Comparison of ENCODE assay signal across 18 cellular contexts in genomic region chr18:22186484-22186971, GRCh38. TPM values are rescaled to one million over a fixed set of nuclear protein-coding genes. Genes with fewer than 3 reads are reported as not detected.
DNase-seq lines count a peak whose midpoint lies in the region; ATAC-seq and TF ChIP-seq lines count a peak whose summit lies in the region.
"Had no signal": no experiment of that assay in that cellular context is flagged by ENCODE, and none has a peak within 500 bp of the region (broad histone marks: within the 10 kb centered on the region; RNA-seq: fewer than 3 reads in every experiment).

No MANE protein-coding gene starts in this region.

- DNase-seq in Peyer's patch (no peak), lung (ENCODE audit: low spot score) (peak; percentile 15), upper lobe of left lung (no peak), UCSD-AML1 (lab: John Stamatoyannopoulos, UW; ENCODE audit: unreplicated experiment) (no peak), COR-L47 (lab: John Stamatoyannopoulos, UW) (no peak), midbrain (lab: John Stamatoyannopoulos, UW) (no peak)
- DNase-seq: activated CD4-positive, alpha-beta T cell treated with anti-CD3 and anti-CD28 coated beads for 48 hours; activated T-cell treated with anti-CD3 and anti-CD28 coated beads for 4 hours; immature natural killer cell; KG1; NK-92 treated with Interleukin-12 subunit alpha and Interleukin-12 subunit beta, amount 100 ng/mL, for 24 hours; stimulated activated CD4-positive, alpha-beta T cell treated with anti-CD3 and anti-CD28 coated beads, Interleukin-12 subunit alpha, Interleukin-12 subunit beta, amount 100 ng/mL, for 4 hours; stimulated activated naive CD4-positive, alpha-beta T cell treated with Interleukin-2 at 50 U/mL for 16 hours; T1000 had no signal

- no peaks in the 10 kb centered on the region for H3K9me3 ChIP-seq in Peyer's patch
- H3K9me3 ChIP-seq in duodenal mucosa (ENCODE audit: control insufficient read depth in 1 of 2, low read length in 2 of 2) = no peaks in the 10 kb centered on the region
- no peaks in the 10 kb centered on the region for H3K9me3 ChIP-seq in lung (ENCODE audit: control insufficient read depth in 2 of 2, insufficient read depth in 1 of 2, low read length in 1 of 2)
- H3K9me3 ChIP-seq in upper lobe of left lung = no peaks in the 10 kb centered on the region
- H3K9me3 ChIP-seq: BLaER1 treated with 17β-estradiol and CSF1 and Interleukin-3, amounts not matched to agents 10 nM and 100 nM; gastroesophageal sphincter had no signal

- H3K4me3 ChIP-seq in Peyer's patch (no peak overlapping the region), duodenal mucosa (ENCODE audit: low read depth in 1 of 2, low read length in 2 of 2) (peak overlapping the region in 1 of 2 donors; percentile 19), lung (no peak overlapping the region), upper lobe of left lung (no peak overlapping the region)
- H3K4me3 ChIP-seq: BLaER1 treated with 17β-estradiol and CSF1 and Interleukin-3, amounts not matched to agents 10 nM and 100 nM; gastroesophageal sphincter had no signal

- no peak for TF ChIP-seq EP300 in upper lobe of left lung (IDR thresholded peaks at IDR 0.05)

- H3K27me3 ChIP-seq in Peyer's patch (no peaks in the 10 kb centered on the region), duodenal mucosa (ENCODE audit: control insufficient read depth in 1 of 2, insufficient read depth in 2 of 2, low read length in 2 of 2) (peaks cover 0 to 4% of the 10 kb centered on the region in 2 donors), lung (ENCODE audit: control insufficient read depth, insufficient read depth) (no peaks in the 10 kb centered on the region), upper lobe of left lung (no peaks in the 10 kb centered on the region)
- H3K27me3 ChIP-seq: BLaER1 treated with 17β-estradiol and CSF1 and Interleukin-3, amounts not matched to agents 10 nM and 100 nM; gastroesophageal sphincter had no signal

- no peak for TF ChIP-seq POLR2A in Peyer's patch (IDR thresholded peaks at IDR 0.05)
- TF ChIP-seq POLR2A in upper lobe of left lung (IDR thresholded peaks at IDR 0.05) = no peak

- TF ChIP-seq CTCF in Peyer's patch (IDR thresholded peaks at IDR 0.05) (no peak), lung (IDR thresholded peaks at IDR 0.05; ENCODE audit: control extremely low read depth, extremely low read depth) (no peak), upper lobe of left lung (IDR thresholded peaks at IDR 0.05) (no peak)

- peak overlapping the region in 3 of 4 donors; percentile 8 to 61 (median 39) for H3K27ac ChIP-seq in Peyer's patch
- H3K27ac ChIP-seq in duodenal mucosa (ENCODE audit: low read depth, low read length) = peak overlapping the region; percentile 30
- peak overlapping the region; percentile 70 to 79 for H3K27ac ChIP-seq in lung (ENCODE audit: low read depth in 1 of 2, low read length in 1 of 2)
- H3K27ac ChIP-seq in upper lobe of left lung = peak overlapping the region; percentile 2 to 71 (median 40)
- H3K27ac ChIP-seq: BLaER1 treated with 17β-estradiol and CSF1 and Interleukin-3, amounts not matched to agents 10 nM and 100 nM had no signal

- peaks cover 0 to 57% (median 2%) of the 10 kb centered on the region in 4 donors for H3K4me1 ChIP-seq in Peyer's patch
- peaks cover 39 to 67% of the 10 kb centered on the region in 2 donors for H3K4me1 ChIP-seq in duodenal mucosa (ENCODE audit: control insufficient read depth in 1 of 2, insufficient read depth in 2 of 2, low read length in 2 of 2)
- peaks cover 17 to 18% of the 10 kb centered on the region in 2 donors for H3K4me1 ChIP-seq in lung (ENCODE audit: control insufficient read depth in 2 of 2, insufficient read depth in 2 of 2, low read length in 2 of 2)
- peaks cover 31 to 40% (median 36%) of the 10 kb centered on the region in 4 donors for H3K4me1 ChIP-seq in upper lobe of left lung

- 76 to 86% methylated on average over 6 of the region's 6 CpGs for WGBS in lung, 2 donors
- 77 to 80% methylated on average over 6 of the region's 6 CpGs for WGBS in upper lobe of left lung, 2 donors

- H3K9ac ChIP-seq in duodenal mucosa (ENCODE audit: low read depth in 1 of 2, low read length in 2 of 2) = peak overlapping the region in 1 of 2 donors; percentile 34
- H3K9ac ChIP-seq: BLaER1 treated with 17β-estradiol and CSF1 and Interleukin-3, amounts not matched to agents 10 nM and 100 nM had no signal

- H3K36me3 ChIP-seq in Peyer's patch (peaks cover 0 to 17% (median 0%) of the 10 kb centered on the region in 3 donors), duodenal mucosa (ENCODE audit: control insufficient read depth in 1 of 2, insufficient read depth in 2 of 2, low read length in 2 of 2) (peaks cover 0 to 25% of the 10 kb centered on the region in 2 donors), lung (ENCODE audit: control insufficient read depth in 2 of 2, insufficient read depth in 2 of 2, low read length in 2 of 2) (peaks cover 7 to 11% of the 10 kb centered on the region in 2 donors), upper lobe of left lung (peaks cover 0 to 51% (median 16%) of the 10 kb centered on the region in 4 donors)

- ATAC-seq in lung (ENCODE audit: insufficient read depth, low FRiP score) = no peak
- no peak for ATAC-seq in upper lobe of left lung (ENCODE audit: low FRiP score in 2 of 2)
- ATAC-seq: activated naive CD4-positive, alpha-beta T cell treated with anti-CD3 and anti-CD28 coated beads, Interleukin-2, amount 50 U/mL, for 72 hours; gastroesophageal sphincter had no signal

RNA-seq across cellular contexts. Expression of gene GATA6, which starts 17.1 kb away (rescaled TPM):
- total RNA-seq in Peyer's patch (100 to 1,000 TPM in 3 of 4 donors, 10 to 100 TPM in 1; 24.8 to 127 (median 114) TPM), lung (10 to 100 TPM; 32.1 to 34.3 TPM), upper lobe of left lung (10 to 100 TPM; 29.7 to 52.8 (median 41.4) TPM)
- polyA plus RNA-seq in lung = 10 to 100 TPM; 11.3 to 11.5 TPM
- total RNA-seq: activated naive CD4-positive, alpha-beta T cell treated with anti-CD3 and anti-CD28 coated beads, Interleukin-2, amount 50 U/mL, for 72 hours had no signal
